ENCODE assay signal across 8 cellular contexts in the genomic region with DNA sequence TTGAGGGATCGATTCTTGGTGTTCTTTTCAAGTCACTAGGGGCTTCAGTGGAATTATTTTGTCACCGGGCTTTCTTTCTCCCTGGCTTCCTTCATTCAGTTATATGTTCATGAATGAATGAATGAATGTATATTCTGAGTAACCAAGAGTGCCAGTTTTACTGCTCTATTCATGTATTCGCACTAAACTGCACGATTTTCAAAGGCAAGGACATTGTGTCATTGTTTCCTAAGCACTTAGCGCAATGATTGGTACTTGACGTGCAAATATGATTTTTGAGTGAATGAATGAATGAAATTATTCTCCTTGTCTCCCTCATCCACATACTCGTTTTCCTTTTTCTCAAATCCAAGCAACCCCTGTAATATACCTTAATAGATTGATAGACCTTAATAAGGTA. TPM values are rescaled to one million over a fixed set of nuclear protein-coding genes. Genes with fewer than 3 reads are reported as not detected.
DNase-seq lines count a peak whose midpoint lies in the region; ATAC-seq and TF ChIP-seq lines count a peak whose summit lies in the region.

No MANE protein-coding gene starts in this region.

- POLR2A ChIA-PET in CD4-positive, alpha-beta T cell (lab: Charles Lee): interaction anchor here (1.1 to 3.2 kb wide), 5 partner anchors 32 to 1884 kb away, joined by 3 to 66 read pairs (median 6); a partner anchor contains a TSS

- no peak for DNase-seq in CD4-positive, alpha-beta T cell
- DNase-seq in MG63: no peak
- DNase-seq in neural crest cell (ENCODE audit: low read depth, low spot score): no peak
- no peak for DNase-seq in NCI-H345 treated with DMSO at 0.1 percent for 48 hours (lab: John Stamatoyannopoulos, UW; ENCODE audit: unreplicated experiment)
- DNase-seq in GM13976 (ENCODE audit: low spot score): no peak
- no peak for DNase-seq in NCI-H226

- H3K27ac ChIP-seq in CD4-positive, alpha-beta T cell (ENCODE audit: low read depth, low read length): no peak overlapping the region

- peak overlapping the region; percentile 97 for H3K4me3 Mint-ChIP-seq in CD4-positive, alpha-beta T cell
- peak overlapping the region; percentile 95 for H3K4me3 Mint-ChIP-seq in dendritic cell treated with granulocyte-macrophage colony-stimulating factor and Interleukin-4, amounts not matched to agents 40 ng/mL and 50 ng/mL, for 4 days
- H3K4me3 Mint-ChIP-seq in neural crest cell: peak overlapping the region; percentile 91

- H3K27ac Mint-ChIP-seq in CD4-positive, alpha-beta T cell: peak overlapping the region; percentile 96
- H3K27ac Mint-ChIP-seq in dendritic cell treated with granulocyte-macrophage colony-stimulating factor and Interleukin-4, amounts not matched to agents 40 ng/mL and 50 ng/mL, for 4 days: peak overlapping the region; percentile 100
- H3K27ac Mint-ChIP-seq in neural crest cell (ENCODE audit: unreplicated experiment): peak overlapping the region; percentile 84

- no peaks in the 10 kb centered on the region for H3K9me3 Mint-ChIP-seq in CD4-positive, alpha-beta T cell
- no peaks in the 10 kb centered on the region for H3K9me3 Mint-ChIP-seq in dendritic cell treated with granulocyte-macrophage colony-stimulating factor and Interleukin-4, amounts not matched to agents 40 ng/mL and 50 ng/mL, for 4 days
- no peaks in the 10 kb centered on the region for H3K9me3 Mint-ChIP-seq in neural crest cell

- H3K4me3 ChIP-seq in MG63: peak overlapping the region; percentile 72

- peaks cover 13% of the 10 kb centered on the region for H3K36me3 Mint-ChIP-seq in CD4-positive, alpha-beta T cell (ENCODE audit: low read depth)
- peaks cover 11% of the 10 kb centered on the region for H3K36me3 Mint-ChIP-seq in dendritic cell treated with granulocyte-macrophage colony-stimulating factor and Interleukin-4, amounts not matched to agents 40 ng/mL and 50 ng/mL, for 4 days (ENCODE audit: low read depth)
- H3K36me3 Mint-ChIP-seq in neural crest cell (ENCODE audit: low read depth): no peaks in the 10 kb centered on the region

- H3K27me3 ChIP-seq in CD4-positive, alpha-beta T cell (ENCODE audit: control insufficient read depth, insufficient read depth, low read length): no peaks in the 10 kb centered on the region
- no peaks in the 10 kb centered on the region for H3K27me3 ChIP-seq in MG63

- intact Hi-C loops in CD4-positive, alpha-beta T cell (cut with DNase I, micrococcal nuclease): loop anchor here in 1 of 2 experiments (5.0 to 10.0 kb wide), 7 partner anchors 223 to 1879 kb away; a partner anchor contains a TSS
- intact Hi-C loops in dendritic cell treated with granulocyte-macrophage colony-stimulating factor and Interleukin-4, amounts not matched to agents 40 ng/mL and 50 ng/mL, for 4 days (cut with micrococcal nuclease): no loop called here

- peaks cover 30% of the 10 kb centered on the region for H3K4me1 Mint-ChIP-seq in CD4-positive, alpha-beta T cell (ENCODE audit: low read depth)
- H3K4me1 Mint-ChIP-seq in dendritic cell treated with granulocyte-macrophage colony-stimulating factor and Interleukin-4, amounts not matched to agents 40 ng/mL and 50 ng/mL, for 4 days (ENCODE audit: low read depth): peaks cover 32% of the 10 kb centered on the region
- peaks cover 30% of the 10 kb centered on the region for H3K4me1 Mint-ChIP-seq in neural crest cell

- CTCF ChIA-PET in CD4-positive, alpha-beta T cell (lab: Charles Lee): interaction anchor here (2.2 kb wide), 1 partner anchor 35 kb away, joined by 6 read pairs; a partner anchor contains a TSS

- in situ Hi-C loops in GM13976 (cut with MboI; ENCODE audit: low sequenced_read_pairs, unreplicated experiment): no loop called here

- no peaks in the 10 kb centered on the region for H3K27me3 Mint-ChIP-seq in CD4-positive, alpha-beta T cell
- H3K27me3 Mint-ChIP-seq in dendritic cell treated with granulocyte-macrophage colony-stimulating factor and Interleukin-4, amounts not matched to agents 40 ng/mL and 50 ng/mL, for 4 days: no peaks in the 10 kb centered on the region
- no peaks in the 10 kb centered on the region for H3K27me3 Mint-ChIP-seq in neural crest cell (ENCODE audit: low read depth)

- ATAC-seq in CD4-positive, alpha-beta T cell (ENCODE audit: poor library complexity): no peak
- ATAC-seq in GM21423 (IDR thresholded peaks at IDR 0.05; ENCODE audit: unreplicated experiment): no peak

- H3K9me3 ChIP-seq in CD4-positive, alpha-beta T cell (ENCODE audit: control insufficient read depth, low read length): no peaks in the 10 kb centered on the region
- H3K9me3 ChIP-seq in MG63: no peaks in the 10 kb centered on the region

- no peak for TF ChIP-seq CTCF in CD4-positive, alpha-beta T cell (IDR thresholded peaks at IDR 0.05)
- TF ChIP-seq CTCF in neural crest cell (conservative IDR thresholded peaks at IDR 0.05): no peak
- TF ChIP-seq CTCF in GM13976 (IDR thresholded peaks at IDR 0.05; ENCODE audit: borderline replicate concordance, control extremely low read depth, extremely low read depth, insufficient read depth, missing control alignments): no peak

- H3K36me3 ChIP-seq in MG63: no peaks in the 10 kb centered on the region

RNA-seq across cellular contexts. Expression of a gene that starts 0.8 kb away (rescaled TPM):
- total RNA-seq in CD4-positive, alpha-beta T cell: 1 to 10 TPM; 3.0 to 3.9 TPM
- 3.8 and 4.6 TPM in 2 replicates for total RNA-seq in MG63 (2014; rRNA removed; shearing (Covaris generic); ENCODE audit: low replicate concordance)
- 8.2 and 9.8 TPM in 2 replicates for total RNA-seq in neural crest cell

RNA-seq across cellular contexts. Expression of a gene that starts 34.8 kb away (rescaled TPM):
- 10 to 100 TPM; 39.8 to 40.8 TPM for total RNA-seq in CD4-positive, alpha-beta T cell
- total RNA-seq in MG63 (2014; rRNA removed; shearing (Covaris generic); ENCODE audit: low replicate concordance): 235 and 327 TPM in 2 replicates
- total RNA-seq in neural crest cell: 71.0 and 75.6 TPM in 2 replicates
